14 cellular contexts compared by ENCODE assay signal in genomic region chr11:71108013-71108865, GRCh38.
"Had no signal": no experiment of that assay in that cellular context is flagged by ENCODE, and none has a peak within 500 bp of the region (broad histone marks: within the 10 kb centered on the region; RNA-seq: fewer than 3 reads in every experiment).

No MANE protein-coding gene starts in this region.

- H3K9me3 ChIP-seq: left lung, lower lobe of right lung, right atrium auricular region, sigmoid colon, upper lobe of left lung had no signal

- H3K27me3 ChIP-seq: right atrium auricular region, upper lobe of left lung had no signal

- H3K4me3 ChIP-seq: left lung, lower lobe of right lung, right atrium auricular region, sigmoid colon, skin epidermis, upper lobe of left lung had no signal

- H3K27ac ChIP-seq: foreskin keratinocyte, left lung, lower lobe of right lung, right atrium auricular region, sigmoid colon, skin epidermis, upper lobe of left lung had no signal

- H3K4me1 ChIP-seq: foreskin keratinocyte, left lung, lower lobe of right lung, right atrium auricular region, sigmoid colon, upper lobe of left lung had no signal

- H3K36me3 ChIP-seq: left lung, right atrium auricular region, sigmoid colon had no signal

- ATAC-seq: foreskin keratinocyte, left lung, lower lobe of right lung had no signal

- DNase-seq: cerebellar nuclear complex; dermis blood vessel endothelial cell; erythroblast; foreskin keratinocyte; immature natural killer cell; lower lobe of right lung; midbrain; sigmoid colon; stimulated activated CD4-positive, alpha-beta T cell treated with anti-CD3 and anti-CD28 coated beads, Interleukin-12 subunit alpha, Interleukin-12 subunit beta, amount 100 ng/mL, for 4 hours; stimulated activated naive CD4-positive, alpha-beta T cell treated with Interleukin-2 at 50 U/mL for 16 hours had no signal
